8 cellular contexts compared by ENCODE assay signal in genomic region chr9:136052433-136052880, GRCh38. TPM values are rescaled to one million over a fixed set of nuclear protein-coding genes. Genes with fewer than 3 reads are reported as not detected.
DNase-seq lines count a peak whose midpoint lies in the region; ATAC-seq and TF ChIP-seq lines count a peak whose summit lies in the region.

No MANE protein-coding gene starts in this region.

- intact Hi-C loops in mammary epithelial cell (cut with micrococcal nuclease): loop anchor here (1.0 to 2.0 kb wide), 2 partner anchors 43 to 66 kb away; partner anchors contain the start of genes NACC2 and TMEM250
- intact Hi-C loops in thyroid gland (cut with DNase I): no loop called here

- H4K20me1 ChIP-seq in mammary epithelial cell (ENCODE audit: insufficient read depth, low read length): peaks cover 9% of the 10 kb centered on the region

- ATAC-seq in GM19455 (IDR thresholded peaks at IDR 0.05; ENCODE audit: unreplicated experiment) (no peak), GM21360 (IDR thresholded peaks at IDR 0.05; ENCODE audit: unreplicated experiment) (no peak)

- WGBS in mammary epithelial cell (ENCODE audit: low coverage, missing lambda C conversion rate): 0% methylated on average over 1 of the region's 16 CpGs
- 19 to 40% methylated on average over 2 to 5 of the region's 16 CpGs for WGBS in thyroid gland, 2 donors

- peaks cover 84% of the 10 kb centered on the region for H3K79me2 ChIP-seq in mammary epithelial cell (ENCODE audit: insufficient read depth, low read length)

- H3K9me3 ChIP-seq in HUES48 (ENCODE audit: control insufficient read depth, insufficient read depth, low read length) (no peaks in the 10 kb centered on the region), mammary epithelial cell (replicated peaks; ENCODE audit: insufficient read depth, low read length) (no peaks in the 10 kb centered on the region), thyroid gland (no peaks in the 10 kb centered on the region)

- dilution Hi-C loops in mammary epithelial cell (cut with HindIII; ENCODE audit: low sequenced_read_pairs): no loop called here

- H3K36me3 ChIP-seq in HUES48 (ENCODE audit: control insufficient read depth, insufficient read depth, low read length) (0 out of 2 replicates have a peak, but pooled peaks cover 10% of the 10 kb centered on the region), mammary epithelial cell (ENCODE audit: insufficient read depth, low read length) (no peaks in the 10 kb centered on the region), thyroid gland (peaks cover 0 to 7% of the 10 kb centered on the region in 2 donors)

- H3K27me3 ChIP-seq in HUES48 (ENCODE audit: control insufficient read depth, insufficient read depth, low read length) (peaks cover 5% of the 10 kb centered on the region), mammary epithelial cell (ENCODE audit: insufficient read depth, low read length) (no peaks in the 10 kb centered on the region), thyroid gland (no peaks in the 10 kb centered on the region)

- no peak for TF ChIP-seq POLR2A in thyroid gland (IDR thresholded peaks at IDR 0.05)

- peak overlapping the region; percentile 59; the same call in 1 of the 2 replicates for H3K4me3 ChIP-seq in HUES48 (ENCODE audit: low read depth, low read length)
- H3K4me3 ChIP-seq in mammary epithelial cell (replicated peaks in 1 of 3; ENCODE audit: insufficient read depth in 1 of 3, low read depth in 2 of 3, low read length in 3 of 3): peak overlapping the region; percentile 11 to 25 (median 12)
- H3K4me3 ChIP-seq in thyroid gland (replicated peaks in 1 of 3): peak overlapping the region in 1 of 3 donors; percentile 59

- TF ChIP-seq CTCF in mammary epithelial cell (conservative IDR thresholded peaks at IDR 0.05 in 1 of 2, IDR thresholded peaks at IDR 0.05 in 1 of 2; ENCODE audit: extremely low read depth in 1 of 2, insufficient read depth in 1 of 2, low read depth in 1 of 2, low read length in 2 of 2) (no peak), thyroid gland (IDR thresholded peaks at IDR 0.05) (no peak)

- peak overlapping the region; percentile 99 for H3K4me2 ChIP-seq in mammary epithelial cell (ENCODE audit: insufficient read depth, low read depth, low read length)

- H3K9ac ChIP-seq in HUES48 (ENCODE audit: low read depth, low read length): no peak overlapping the region
- peak overlapping the region; percentile 26 for H3K9ac ChIP-seq in mammary epithelial cell (ENCODE audit: insufficient read depth, low read length)

- H3K27ac ChIP-seq in HUES48 (ENCODE audit: low read depth, low read length) (peak overlapping the region; percentile 22), mammary epithelial cell (ENCODE audit: insufficient read depth, low read depth, low read length) (peak overlapping the region; percentile 27), thyroid gland (peak overlapping the region in 2 of 3 donors; percentile 68)

- CTCF ChIA-PET in mammary epithelial cell (lab: Charles Lee; ENCODE audit: low non-redundant PET): no interaction called here

- H3K4me1 ChIP-seq in HUES48 (ENCODE audit: control insufficient read depth, insufficient read depth, low read length) (peaks cover 38% of the 10 kb centered on the region), mammary epithelial cell (ENCODE audit: insufficient read depth, low read length) (peaks cover 44% of the 10 kb centered on the region), thyroid gland (peaks cover 30 to 37% of the 10 kb centered on the region in 2 donors)

- peak; percentile 22 for DNase-seq in mammary epithelial cell
- peak; percentile 75 for DNase-seq in left kidney (ENCODE audit: low read depth, low spot score)
- DNase-seq in thyroid gland: peak; percentile 49 to 68
- DNase-seq in OCI-M1 (lab: John Stamatoyannopoulos, UW): no peak
- no peak for DNase-seq in NCI-H128 (lab: John Stamatoyannopoulos, UW; ENCODE audit: unreplicated experiment)

- in situ Hi-C loops in mammary epithelial cell (cut with MboI; ENCODE audit: low sequenced_read_pairs in 2 of 2): no loop called here

- peak overlapping the region; percentile 29 for H2AFZ ChIP-seq in mammary epithelial cell (ENCODE audit: low read depth, low read length)

- no TSS peak for BruUV-seq in mammary epithelial cell (replicated peaks; lab: Mats Ljungman, UMichigan)

RNA-seq across cellular contexts. Expression of gene NACC2, which starts 42.6 kb away (rescaled TPM):
- total RNA-seq in mammary epithelial cell (10 to 100 TPM; 14.1 to 27.3 TPM), thyroid gland (10 to 100 TPM; 18.4 to 33.6 (median 22.4) TPM)
- polyA plus RNA-seq in mammary epithelial cell: 6.7 TPM
- polyA minus RNA-seq in mammary epithelial cell: 13.1 TPM

Comparison
In these comparisons a context has a peak if more than half of its experiments do, and no peak if none do; other contexts are left out.
1. DNase-seq: peak in mammary epithelial cell (single experiment), left kidney (single experiment) and thyroid gland (2 of 2); none in OCI-M1 (single experiment) and NCI-H128 (single experiment).
2. Peak in every context shown above with its lines, with median percentiles within 50 percentile points of each other: H3K27ac ChIP-seq.